ENCODE assay signal across 12 cellular contexts in the genomic region with DNA sequence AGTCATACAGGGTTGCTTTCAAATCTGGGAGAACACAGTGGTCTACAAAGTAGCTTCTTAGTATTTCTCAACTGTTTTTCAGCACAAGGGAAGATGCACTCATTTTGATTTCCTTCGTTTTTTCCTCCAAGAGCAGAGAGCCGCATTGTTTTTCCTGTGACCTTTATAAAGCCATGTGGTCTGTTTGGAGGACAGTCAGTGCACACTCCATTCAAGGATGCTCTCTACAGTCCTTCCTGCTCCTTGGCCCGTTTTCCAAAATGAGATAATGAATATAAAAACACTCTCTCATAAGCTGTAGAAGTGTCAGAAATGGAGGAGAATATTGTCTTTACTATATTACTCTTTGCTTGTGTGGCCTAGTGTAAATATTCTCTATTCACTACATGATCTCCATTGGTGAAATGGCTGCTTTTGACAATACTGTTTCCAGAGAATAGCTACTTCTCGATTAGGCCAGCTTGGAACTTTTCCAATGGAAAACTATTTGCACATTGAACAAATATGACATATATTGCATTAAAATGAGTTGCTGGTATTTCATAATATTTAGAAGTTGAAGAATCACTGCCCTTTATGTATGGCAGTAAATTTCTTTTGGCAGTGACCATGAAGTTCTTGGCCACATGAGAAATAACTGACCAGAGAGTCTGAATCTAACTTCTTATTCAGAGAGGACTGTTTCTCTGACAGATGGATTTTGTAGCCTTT.
A peak's percentile ranks its signal among the peaks of the same experiment; 100 is the strongest.
DNase-seq lines count a peak whose midpoint lies in the region; ATAC-seq and TF ChIP-seq lines count a peak whose summit lies in the region.
"Had no signal": no experiment of that assay in that cellular context is flagged by ENCODE, and none has a peak within 500 bp of the region (broad histone marks: within the 10 kb centered on the region; RNA-seq: fewer than 3 reads in every experiment).

No MANE protein-coding gene starts in this region.

- H3K36me3 ChIP-seq in tibial nerve: no peaks in the 10 kb centered on the region
- H3K36me3 ChIP-seq: suprapubic skin had no signal

- H3K9me3 Mint-ChIP-seq in HFFc6: no peaks in the 10 kb centered on the region
- H3K9me3 Mint-ChIP-seq in stimulated activated effector memory CD8-positive, alpha-beta T cell treated with anti-CD3 and anti-CD28 coated beads, Interleukin-12 subunit alpha, Interleukin-12 subunit beta, amount 100 ng/mL, for 72 hours: no peaks in the 10 kb centered on the region
- H3K9me3 Mint-ChIP-seq: activated naive CD8-positive, alpha-beta T cell treated with anti-CD3 and anti-CD28 coated beads, Interleukin-2, amount 50 U/mL, for 24 hours; endodermal cell had no signal

- TF ChIP-seq EP300 in tibial nerve (IDR thresholded peaks at IDR 0.05): peak in 1 of 2 donors; percentile 12

- peaks cover 0 to 61% (median 21%) of the 10 kb centered on the region in 4 donors for H3K4me1 ChIP-seq in tibial nerve

- TF ChIP-seq POLR2A in tibial nerve (IDR thresholded peaks at IDR 0.05): no peak

- no peaks in the 10 kb centered on the region for H3K36me3 Mint-ChIP-seq in HFFc6 (ENCODE audit: low read depth)
- no peaks in the 10 kb centered on the region for H3K36me3 Mint-ChIP-seq in stimulated activated effector memory CD8-positive, alpha-beta T cell treated with anti-CD3 and anti-CD28 coated beads, Interleukin-12 subunit alpha, Interleukin-12 subunit beta, amount 100 ng/mL, for 72 hours

- no peaks in the 10 kb centered on the region for H3K9me3 ChIP-seq in tibial nerve
- H3K9me3 ChIP-seq: Caco-2, suprapubic skin had no signal

- ATAC-seq in stimulated activated effector memory CD8-positive, alpha-beta T cell treated with anti-CD3 and anti-CD28 coated beads, Interleukin-12 subunit alpha, Interleukin-12 subunit beta, amount 100 ng/mL, for 72 hours: no peak
- no peak for ATAC-seq in HG02884 (IDR thresholded peaks at IDR 0.05; ENCODE audit: unreplicated experiment)
- ATAC-seq: activated CD8-positive, alpha-beta memory T cell treated with anti-CD3 and anti-CD28 coated beads, Interleukin-2, amount 10 ng/mL, durations not matched to agents 7 days and 5 days; activated naive CD8-positive, alpha-beta T cell treated with anti-CD3 and anti-CD28 coated beads, Interleukin-2, amount 50 U/mL, for 24 hours had no signal

- H3K27me3 Mint-ChIP-seq in HFFc6 (ENCODE audit: insufficient read depth): no peaks in the 10 kb centered on the region; the same call in 1 of the 2 replicates
- H3K27me3 Mint-ChIP-seq: activated CD8-positive, alpha-beta memory T cell treated with anti-CD3 and anti-CD28 coated beads, Interleukin-2, amount 10 ng/mL, durations not matched to agents 7 days and 5 days; activated naive CD8-positive, alpha-beta T cell treated with anti-CD3 and anti-CD28 coated beads, Interleukin-2, amount 50 U/mL, for 24 hours had no signal

- H3K4me3 ChIP-seq in tibial nerve: no peak overlapping the region
- H3K4me3 ChIP-seq: suprapubic skin had no signal

- peaks cover 73% of the 10 kb centered on the region for H3K4me1 Mint-ChIP-seq in HFFc6 (ENCODE audit: low read depth)
- H3K4me1 Mint-ChIP-seq in stimulated activated effector memory CD8-positive, alpha-beta T cell treated with anti-CD3 and anti-CD28 coated beads, Interleukin-12 subunit alpha, Interleukin-12 subunit beta, amount 100 ng/mL, for 72 hours: peaks cover 42% of the 10 kb centered on the region

- H3K27ac ChIP-seq in angular gyrus (ENCODE audit: low read depth, low read length) (peak overlapping the region; percentile 59), tibial nerve (peak overlapping the region in 2 of 4 donors; percentile 59 to 72)
- H3K27ac ChIP-seq: suprapubic skin had no signal

- TF ChIP-seq CTCF in HFFc6 (IDR thresholded peaks at IDR 0.05): no peak
- no peak for TF ChIP-seq CTCF in tibial nerve (IDR thresholded peaks at IDR 0.05)

- WGBS in tibial nerve, 2 donors: 10 to 24% methylated on average over 4 of the region's 4 CpGs

- no peak overlapping the region for H3K4me3 Mint-ChIP-seq in HFFc6
- H3K4me3 Mint-ChIP-seq in stimulated activated effector memory CD8-positive, alpha-beta T cell treated with anti-CD3 and anti-CD28 coated beads, Interleukin-12 subunit alpha, Interleukin-12 subunit beta, amount 100 ng/mL, for 72 hours: no peak overlapping the region
- H3K4me3 Mint-ChIP-seq: activated CD8-positive, alpha-beta memory T cell treated with anti-CD3 and anti-CD28 coated beads, Interleukin-2, amount 10 ng/mL, durations not matched to agents 7 days and 5 days; activated naive CD8-positive, alpha-beta T cell treated with anti-CD3 and anti-CD28 coated beads, Interleukin-2, amount 50 U/mL, for 24 hours; endodermal cell had no signal

- no peaks in the 10 kb centered on the region for H3K27me3 ChIP-seq in tibial nerve
- H3K27me3 ChIP-seq: suprapubic skin had no signal

- DNase-seq in HFFc6 (no peak), foreskin melanocyte (peak; percentile 53), 8988T (no peak), tibial nerve (ENCODE audit: low spot score in 2 of 2) (no peak)
- DNase-seq in stimulated activated effector memory CD8-positive, alpha-beta T cell treated with anti-CD3 and anti-CD28 coated beads, Interleukin-12 subunit alpha, Interleukin-12 subunit beta, amount 100 ng/mL, for 72 hours (ENCODE audit: low spot score in 2 of 2): no peak
- DNase-seq: activated CD8-positive, alpha-beta memory T cell treated with anti-CD3 and anti-CD28 coated beads, Interleukin-2, amount 10 ng/mL, durations not matched to agents 7 days and 5 days; activated naive CD8-positive, alpha-beta T cell treated with anti-CD3 and anti-CD28 coated beads, Interleukin-2, amount 50 U/mL, for 24 hours; Caco-2; endodermal cell had no signal

- peak overlapping the region; percentile 51 for H3K27ac Mint-ChIP-seq in HFFc6
- H3K27ac Mint-ChIP-seq in stimulated activated effector memory CD8-positive, alpha-beta T cell treated with anti-CD3 and anti-CD28 coated beads, Interleukin-12 subunit alpha, Interleukin-12 subunit beta, amount 100 ng/mL, for 72 hours: peak overlapping the region; percentile 12
- H3K27ac Mint-ChIP-seq: activated CD8-positive, alpha-beta memory T cell treated with anti-CD3 and anti-CD28 coated beads, Interleukin-2, amount 10 ng/mL, durations not matched to agents 7 days and 5 days; activated naive CD8-positive, alpha-beta T cell treated with anti-CD3 and anti-CD28 coated beads, Interleukin-2, amount 50 U/mL, for 24 hours had no signal
